In the genomic region with DNA sequence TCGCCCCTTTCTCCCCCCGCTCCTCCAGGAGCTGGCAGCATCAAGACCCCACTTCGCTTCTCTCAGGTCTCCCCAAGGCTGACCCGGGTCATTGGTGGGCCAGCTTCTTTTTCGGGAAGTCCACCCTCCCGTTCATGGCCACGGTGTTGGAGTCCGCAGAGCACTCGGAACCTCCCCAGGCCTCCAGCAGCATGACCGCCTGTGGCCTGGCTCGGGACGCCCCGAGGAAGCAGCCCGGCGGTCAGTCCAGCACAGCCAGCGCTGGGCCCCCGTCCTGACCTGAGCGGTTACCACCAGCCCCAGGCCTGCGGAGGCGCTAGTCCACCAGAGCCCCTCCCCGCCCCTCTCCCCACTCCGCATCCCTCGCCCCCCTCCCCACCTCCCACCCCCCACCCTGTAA, we compare ENCODE assay signal across 8 cellular contexts. TPM values are rescaled to one million over a fixed set of nuclear protein-coding genes. Genes with fewer than 3 reads are reported as not detected.
DNase-seq lines count a peak whose midpoint lies in the region; ATAC-seq and TF ChIP-seq lines count a peak whose summit lies in the region.

No MANE protein-coding gene starts in this region.

- H3K36me3 ChIP-seq in sigmoid colon: peaks cover 0 to 3% (median 0%) of the 10 kb centered on the region in 4 donors

- WGBS in right cardiac atrium: 18% methylated on average over 23 of the region's 23 CpGs
- 10 to 43% methylated on average over 23 of the region's 23 CpGs for WGBS in sigmoid colon, 2 donors

- DNase-seq in GM12865 (ENCODE audit: low read depth) (peak; percentile 13), right cardiac atrium (peak in 2 of 3 donors; percentile 48 to 71), sigmoid colon (no peak), HT-29 (ENCODE audit: low spot score) (no peak), nucleus accumbens (lab: John Stamatoyannopoulos, UW) (no peak)
- no peak for DNase-seq in activated CD8-positive, alpha-beta T cell treated with anti-CD3 and anti-CD28 coated beads, Interleukin-2, amount 10 ng/mL, durations not matched to agents 7 days and 5 days

- peaks cover 9% of the 10 kb centered on the region for H3K4me1 Mint-ChIP-seq in activated CD8-positive, alpha-beta T cell treated with anti-CD3 and anti-CD28 coated beads, Interleukin-2, amount 10 ng/mL, durations not matched to agents 7 days and 5 days (ENCODE audit: low read depth)

- H3K9me3 ChIP-seq in right cardiac atrium (ENCODE audit: control insufficient read depth, low read length): no peaks in the 10 kb centered on the region
- no peaks in the 10 kb centered on the region for H3K9me3 ChIP-seq in sigmoid colon

- H3K27me3 ChIP-seq in right cardiac atrium (ENCODE audit: control insufficient read depth, insufficient read depth) (no peaks in the 10 kb centered on the region), sigmoid colon (no peaks in the 10 kb centered on the region)

- no peak for ATAC-seq in activated CD8-positive, alpha-beta T cell treated with anti-CD3 and anti-CD28 coated beads, Interleukin-2, amount 10 ng/mL, durations not matched to agents 7 days and 5 days
- ATAC-seq in right cardiac atrium: no peak
- no peak for ATAC-seq in HG03139 (IDR thresholded peaks at IDR 0.05; ENCODE audit: unreplicated experiment)
- no peak for ATAC-seq in HG03342 (IDR thresholded peaks at IDR 0.05; ENCODE audit: unreplicated experiment)

- TF ChIP-seq POLR2A in sigmoid colon (IDR thresholded peaks at IDR 0.05): no peak

- CTCF ChIA-PET in activated CD8-positive, alpha-beta T cell treated with anti-CD3 and anti-CD28 coated beads, Interleukin-2, amount 10 ng/mL, durations not matched to agents 7 days and 5 days (lab: Charles Lee): interaction anchor here (0.6 to 2.1 kb wide), 5 partner anchors 16 to 539 kb away, joined by 3 to 13 read pairs (median 6); a partner anchor contains a TSS

- TF ChIP-seq CTCF in GM12865 (IDR thresholded peaks at IDR 0.05; ENCODE audit: insufficient read depth, low read depth, low read length, missing control alignments): no peak
- no peak for TF ChIP-seq CTCF in sigmoid colon (IDR thresholded peaks at IDR 0.05)

- intact Hi-C loops in right cardiac atrium (cut with DNase I): loop anchor here in 1 of 4 donors (5.0 kb wide), 1 partner anchor 79 kb away; no protein-coding TSS in a partner anchor
- intact Hi-C loops in sigmoid colon (cut with DNase I): loop anchor here (5.0 kb wide), 2 partner anchors 136 to 451 kb away; a partner anchor contains a TSS

- H3K27ac ChIP-seq in right cardiac atrium (ENCODE audit: low read length): no peak overlapping the region
- H3K27ac ChIP-seq in sigmoid colon: peak overlapping the region; percentile 89 to 98 (median 94)

- peak overlapping the region; percentile 74 for H3K4me3 ChIP-seq in GM12865 (ENCODE audit: low read depth, low read length)
- H3K4me3 ChIP-seq in right cardiac atrium (ENCODE audit: low read length): peak overlapping the region; percentile 80
- H3K4me3 ChIP-seq in sigmoid colon: peak overlapping the region; percentile 69 to 97 (median 94)

- peaks cover 8% of the 10 kb centered on the region for H3K27me3 Mint-ChIP-seq in activated CD8-positive, alpha-beta T cell treated with anti-CD3 and anti-CD28 coated beads, Interleukin-2, amount 10 ng/mL, durations not matched to agents 7 days and 5 days (ENCODE audit: low read depth)

- H3K4me1 ChIP-seq in right cardiac atrium (ENCODE audit: control insufficient read depth, insufficient read depth, low read length) (peaks cover 5% of the 10 kb centered on the region), sigmoid colon (peaks cover 0 to 36% (median 28%) of the 10 kb centered on the region in 4 donors)

- POLR2A ChIA-PET in activated CD8-positive, alpha-beta T cell treated with anti-CD3 and anti-CD28 coated beads, Interleukin-2, amount 10 ng/mL, durations not matched to agents 7 days and 5 days (lab: Charles Lee): interaction anchor here (0.5 to 2.1 kb wide), 27 partner anchors 8 to 557 kb away, joined by 3 to 22 read pairs (median 4); a partner anchor contains a TSS

- peaks cover 30% of the 10 kb centered on the region for H3K36me3 Mint-ChIP-seq in activated CD8-positive, alpha-beta T cell treated with anti-CD3 and anti-CD28 coated beads, Interleukin-2, amount 10 ng/mL, durations not matched to agents 7 days and 5 days (ENCODE audit: low read depth)

- peak overlapping the region; percentile 79 for H3K27ac Mint-ChIP-seq in activated CD8-positive, alpha-beta T cell treated with anti-CD3 and anti-CD28 coated beads, Interleukin-2, amount 10 ng/mL, durations not matched to agents 7 days and 5 days

- peak overlapping the region; percentile 75 for H3K4me3 Mint-ChIP-seq in activated CD8-positive, alpha-beta T cell treated with anti-CD3 and anti-CD28 coated beads, Interleukin-2, amount 10 ng/mL, durations not matched to agents 7 days and 5 days

- TF ChIP-seq EP300 in sigmoid colon (IDR thresholded peaks at IDR 0.05): no peak

- no peaks in the 10 kb centered on the region for H3K9me3 Mint-ChIP-seq in activated CD8-positive, alpha-beta T cell treated with anti-CD3 and anti-CD28 coated beads, Interleukin-2, amount 10 ng/mL, durations not matched to agents 7 days and 5 days (ENCODE audit: insufficient read depth)

RNA-seq across cellular contexts. Expression of a gene that starts 1.0 kb away (rescaled TPM):
- 100 to 1,000 TPM; 292 to 296 TPM for total RNA-seq in activated CD8-positive, alpha-beta T cell treated with anti-CD3 and anti-CD28 coated beads, Interleukin-2, amount 10 ng/mL, durations not matched to agents 7 days and 5 days
- total RNA-seq in right cardiac atrium: 100 to 1,000 TPM; 143 to 244 (median 223) TPM
- 276 TPM for polyA plus RNA-seq in right cardiac atrium
- total RNA-seq in sigmoid colon: 100 to 1,000 TPM in 3 of 4 donors, 10 to 100 TPM in 1; 82.8 to 244 (median 146) TPM
- 1,000 to 10,000 TPM in 2 of 3 donors, 100 to 1,000 TPM in 1; 658 to 1,688 (median 1,153) TPM for polyA plus RNA-seq in sigmoid colon
- 384 and 468 TPM in 2 replicates for total RNA-seq in HT-29 (2014; rRNA removed; shearing (Covaris generic))

RNA-seq across cellular contexts. Expression of a gene that starts 15.6 kb away (rescaled TPM):
- total RNA-seq in activated CD8-positive, alpha-beta T cell treated with anti-CD3 and anti-CD28 coated beads, Interleukin-2, amount 10 ng/mL, durations not matched to agents 7 days and 5 days: under 1 TPM in 1 of 2 experiments, not detected in 1; 0.34 TPM
- total RNA-seq in right cardiac atrium (under 1 TPM in 2 of 4 donors, not detected in 2; 0.09 to 0.15 TPM), sigmoid colon (under 1 TPM in 2 of 4 donors, not detected in 2; 0.28 to 0.36 TPM)
- polyA plus RNA-seq in right cardiac atrium (0.14 TPM), sigmoid colon (10 to 100 TPM; 59.5 to 80.7 (median 73.3) TPM)
- 26.3 and 31.1 TPM in 2 replicates for total RNA-seq in HT-29 (2014; rRNA removed; shearing (Covaris generic))

RNA-seq across cellular contexts. Expression of a gene that starts 22.7 kb away (rescaled TPM):
- not detected for total RNA-seq in activated CD8-positive, alpha-beta T cell treated with anti-CD3 and anti-CD28 coated beads, Interleukin-2, amount 10 ng/mL, durations not matched to agents 7 days and 5 days
- total RNA-seq in right cardiac atrium (1,000 to 10,000 TPM in 1 of 4 donors, 100 to 1,000 TPM in 3; 701 to 1,033 (median 894) TPM), sigmoid colon (10 to 100 TPM in 2 of 4 donors, 1 to 10 TPM in 2; 4.6 to 14.3 (median 11.0) TPM)
- polyA plus RNA-seq in right cardiac atrium (952 TPM), sigmoid colon (1 to 10 TPM; 2.8 to 7.8 (median 4.2) TPM)
- 29.8 and 38.0 TPM in 2 replicates for total RNA-seq in HT-29 (2014; rRNA removed; shearing (Covaris generic))

RNA-seq across cellular contexts. Expression of a gene that starts 25.9 kb away (rescaled TPM):
- total RNA-seq in activated CD8-positive, alpha-beta T cell treated with anti-CD3 and anti-CD28 coated beads, Interleukin-2, amount 10 ng/mL, durations not matched to agents 7 days and 5 days: not detected
- total RNA-seq in right cardiac atrium: not detected
- not detected for polyA plus RNA-seq in right cardiac atrium
- not detected for total RNA-seq in sigmoid colon
- polyA plus RNA-seq in sigmoid colon: 1 to 10 TPM in 1 of 3 donors, under 1 TPM in 1, not detected in 1; 0.19 to 2.4 TPM
- total RNA-seq in HT-29 (2014; rRNA removed; shearing (Covaris generic)): 0.13 TPM in 1 of 2 replicates, not detected in the other

RNA-seq across cellular contexts. Expression of a gene that starts 32.4 kb away (rescaled TPM):
- under 1 TPM; 0.26 to 0.29 TPM for total RNA-seq in activated CD8-positive, alpha-beta T cell treated with anti-CD3 and anti-CD28 coated beads, Interleukin-2, amount 10 ng/mL, durations not matched to agents 7 days and 5 days
- total RNA-seq in right cardiac atrium: under 1 TPM in 3 of 4 donors, not detected in 1; 0.09 to 0.20 (median 0.17) TPM
- 0.14 TPM for polyA plus RNA-seq in right cardiac atrium
- total RNA-seq in sigmoid colon: under 1 TPM; 0.16 to 0.55 (median 0.45) TPM
- under 1 TPM in 2 of 3 donors, not detected in 1; under 0.01 to 0.47 TPM for polyA plus RNA-seq in sigmoid colon
- total RNA-seq in HT-29 (2014; rRNA removed; shearing (Covaris generic)): 2.2 and 2.4 TPM in 2 replicates

Comparison
In these comparisons a context has a peak if more than half of its experiments do, and no peak if none do; other contexts are left out.
1. DNase-seq: peak in GM12865 (single experiment) and right cardiac atrium (2 of 3); none in activated CD8-positive, alpha-beta T cell treated with anti-CD3 and anti-CD28 coated beads, Interleukin-2, amount 10 ng/mL, durations not matched to agents 7 days and 5 days (single experiment), sigmoid colon (single experiment), HT-29 (single experiment) and nucleus accumbens (0 of 56).
2. RNA of a gene that starts 15.6 kb away (total RNA-seq): 26.3 to 31.1 TPM in HT-29; 0.34 TPM in activated CD8-positive, alpha-beta T cell treated with anti-CD3 and anti-CD28 coated beads, Interleukin-2, amount 10 ng/mL, durations not matched to agents 7 days and 5 days, 0.28 to 0.36 TPM in sigmoid colon and 0.09 to 0.15 TPM in right cardiac atrium; every median in the first group is over 10 times any median in the second.
3. RNA of a gene that starts 22.7 kb away (total RNA-seq): 701 to 1,033 TPM in right cardiac atrium; 29.8 to 38.0 TPM in HT-29, 4.6 to 14.3 TPM in sigmoid colon and not detected in activated CD8-positive, alpha-beta T cell treated with anti-CD3 and anti-CD28 coated beads, Interleukin-2, amount 10 ng/mL, durations not matched to agents 7 days and 5 days; every median in the first group is over 10 times any median in the second.
4. Peak in every context shown above with its lines, with median percentiles within 50 percentile points of each other: H3K4me3 ChIP-seq.